Comparison of ENCODE assay signal across 8 cellular contexts in the genomic region with DNA sequence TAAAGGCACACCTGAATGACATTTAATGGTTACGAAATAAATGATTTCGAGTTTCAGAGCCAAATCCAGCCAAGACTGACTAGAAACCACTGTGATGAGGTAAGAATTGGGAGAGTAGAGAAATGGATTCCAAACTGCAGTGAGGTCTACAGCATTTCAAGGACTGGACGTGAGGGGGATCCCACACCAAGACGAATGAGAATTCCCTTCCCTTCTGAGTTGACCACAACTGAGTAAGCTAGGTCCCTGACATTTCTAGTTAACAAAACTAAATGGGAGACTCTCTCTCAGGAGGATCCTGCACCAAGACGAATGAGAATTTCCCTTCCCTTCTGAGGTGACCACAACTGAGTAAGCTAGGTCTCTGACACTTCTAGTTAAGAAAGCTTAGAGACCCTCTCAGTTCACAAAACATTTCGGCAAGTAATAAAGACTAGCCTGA. TPM values are rescaled to one million over a fixed set of nuclear protein-coding genes. Genes with fewer than 3 reads are reported as not detected.
DNase-seq lines count a peak whose midpoint lies in the region; ATAC-seq, FAIRE-seq and TF ChIP-seq lines count a peak whose summit lies in the region.

No MANE protein-coding gene starts in this region.

- intact Hi-C loops in aorta (cut with DNase I): loop anchor here (2.0 to 5.0 kb wide), 3 partner anchors 26 to 98 kb away; partner anchors contain the start of genes CTBS (in 1 of the 2) and RPF1 (in 1 of the 2)

- no peak for ATAC-seq in aorta (ENCODE audit: low FRiP score)
- no peak for ATAC-seq in GM21619 (IDR thresholded peaks at IDR 0.05; ENCODE audit: unreplicated experiment)

- H3K27ac ChIP-seq in mesodermal cell (ENCODE audit: low read depth, low read length, severe bottlenecking): no peak overlapping the region
- H3K27ac ChIP-seq in aorta (ENCODE audit: low read depth in 1 of 2, low read length in 2 of 2): no peak overlapping the region

- H3K9me3 ChIP-seq in mesodermal cell (ENCODE audit: control insufficient read depth, low read length) (peaks cover 14% of the 10 kb centered on the region), aorta (ENCODE audit: control insufficient read depth, low read length) (no peaks in the 10 kb centered on the region)

- H3K4me3 ChIP-seq in LNCaP clone FGC (ENCODE audit: low read depth, low read length): peak overlapping the region; percentile 85
- H3K4me3 ChIP-seq in bronchial epithelial cell (ENCODE audit: low read depth, low read length): peak overlapping the region; percentile 76
- peak overlapping the region; percentile 64 for H3K4me3 ChIP-seq in mesodermal cell (ENCODE audit: extremely low read depth, insufficient read depth, low read length, poor library complexity, severe bottlenecking)
- H3K4me3 ChIP-seq in aorta (ENCODE audit: low read length in 2 of 2): peak overlapping the region; percentile 48 to 63

- WGBS in mesodermal cell (ENCODE audit: insufficient coverage in 2 of 2), 2 experiments: 24 to 36% methylated on average over 2 to 4 of the region's 6 CpGs
- WGBS in aorta, 2 donors: 7 to 9% methylated on average over 6 of the region's 6 CpGs

- H3K27me3 ChIP-seq in bronchial epithelial cell (ENCODE audit: control insufficient read depth, insufficient read depth, low read length) (no peaks in the 10 kb centered on the region), aorta (ENCODE audit: control insufficient read depth in 1 of 2, insufficient read depth in 2 of 2, low read length in 1 of 2) (no peaks in the 10 kb centered on the region)

- H3K36me3 ChIP-seq in bronchial epithelial cell (ENCODE audit: control insufficient read depth, insufficient read depth, low read length) (peaks cover 4% of the 10 kb centered on the region), mesodermal cell (ENCODE audit: control insufficient read depth, insufficient read depth, low read length) (peaks cover 45% of the 10 kb centered on the region), aorta (ENCODE audit: control insufficient read depth in 1 of 2, insufficient read depth in 2 of 2, low read length in 1 of 2) (peaks cover 0 to 4% of the 10 kb centered on the region in 2 donors)

- no peak for FAIRE-seq in bronchial epithelial cell (lab: Jason Lieb, UNC)

- DNase-seq in GM03348 (ENCODE audit: low spot score): peak; percentile 60
- DNase-seq in LNCaP clone FGC (ENCODE audit: low read depth): no peak
- DNase-seq in bronchial epithelial cell (ENCODE audit: low read depth): peak; percentile 38
- no peak for DNase-seq in aorta
- no peak for DNase-seq in NCI-H774 (lab: John Stamatoyannopoulos, UW)
- no peak for DNase-seq in GM19240 (ENCODE audit: insufficient read length, low spot score)

- TF ChIP-seq CTCF in LNCaP clone FGC (IDR thresholded peaks at IDR 0.05; ENCODE audit: control insufficient read depth, extremely low read depth, insufficient read depth) (no peak), bronchial epithelial cell (IDR thresholded peaks at IDR 0.05; ENCODE audit: insufficient read depth, low read length, severe bottlenecking) (no peak)

- peaks cover 9% of the 10 kb centered on the region for H3K4me1 ChIP-seq in mesodermal cell (ENCODE audit: control insufficient read depth, insufficient read depth, low read length, poor library complexity, severe bottlenecking)
- peaks cover 1 to 10% of the 10 kb centered on the region in 2 donors for H3K4me1 ChIP-seq in aorta (ENCODE audit: control insufficient read depth in 1 of 2, insufficient read depth in 2 of 2, low read length in 2 of 2)

RNA-seq across cellular contexts. Expression of gene SPATA1, which starts 1.6 kb away (rescaled TPM):
- total RNA-seq in bronchial epithelial cell (0.26 and 0.38 TPM in 2 replicates), aorta (1 to 10 TPM; 1.9 to 2.7 TPM)
- polyA plus RNA-seq in mesodermal cell (2013, experiment 1 of 2): 2.8 TPM
- polyA plus RNA-seq in mesodermal cell (2013, experiment 2 of 2): 2.6 TPM
- polyA plus RNA-seq in aorta: under 1 TPM in 1 of 2 donors, not detected in 1; 0.90 TPM

RNA-seq across cellular contexts. Expression of gene GNG5, which starts 1.8 kb away (rescaled TPM):
- total RNA-seq in bronchial epithelial cell (8.4 and 14.5 TPM in 2 replicates), aorta (10 to 100 TPM; 56.7 to 64.6 TPM)
- 435 TPM for polyA plus RNA-seq in mesodermal cell (2013, experiment 1 of 2)
- polyA plus RNA-seq in mesodermal cell (2013, experiment 2 of 2): 394 TPM
- 100 to 1,000 TPM in 1 of 2 donors, 10 to 100 TPM in 1; 98.7 to 156 TPM for polyA plus RNA-seq in aorta

RNA-seq across cellular contexts. Expression of gene RPF1, which starts 25.5 kb away (rescaled TPM):
- total RNA-seq in bronchial epithelial cell (31.6 and 41.5 TPM in 2 replicates), aorta (10 to 100 TPM; 18.6 to 25.1 TPM)
- polyA plus RNA-seq in mesodermal cell (2013, experiment 1 of 2): 54.2 TPM
- polyA plus RNA-seq in mesodermal cell (2013, experiment 2 of 2): 52.2 TPM
- 10 to 100 TPM; 29.9 to 34.1 TPM for polyA plus RNA-seq in aorta

Comparison
In these comparisons a context has a peak if more than half of its experiments do, and no peak if none do; other contexts are left out.
1. DNase-seq: peak in GM03348 (single experiment) and bronchial epithelial cell (single experiment); none in LNCaP clone FGC (single experiment), aorta (0 of 2), NCI-H774 (single experiment) and GM19240 (single experiment).
2. Peak in every context shown above with its lines, with median percentiles within 50 percentile points of each other: H3K4me3 ChIP-seq.